ENCODE assay signal across 1 cellular context in genomic region chr19:42185281-42185680, GRCh38.
TF ChIP-seq lines count a peak whose summit lies in the region.

No MANE protein-coding gene starts in this region.

TF ChIP-seq in HepG2, 621 proteins besides CTCF, POLR2A, EP300 and RAD21:
- TF ChIP-seq MAFF (IDR thresholded peaks at IDR 0.05; ENCODE audit: low read depth, low read length) = peak; percentile 62
- TF ChIP-seq GATAD1 (CRISPR knock-in tag; IDR thresholded peaks at IDR 0.05) = no peak
- TF ChIP-seq, protein P1, sequence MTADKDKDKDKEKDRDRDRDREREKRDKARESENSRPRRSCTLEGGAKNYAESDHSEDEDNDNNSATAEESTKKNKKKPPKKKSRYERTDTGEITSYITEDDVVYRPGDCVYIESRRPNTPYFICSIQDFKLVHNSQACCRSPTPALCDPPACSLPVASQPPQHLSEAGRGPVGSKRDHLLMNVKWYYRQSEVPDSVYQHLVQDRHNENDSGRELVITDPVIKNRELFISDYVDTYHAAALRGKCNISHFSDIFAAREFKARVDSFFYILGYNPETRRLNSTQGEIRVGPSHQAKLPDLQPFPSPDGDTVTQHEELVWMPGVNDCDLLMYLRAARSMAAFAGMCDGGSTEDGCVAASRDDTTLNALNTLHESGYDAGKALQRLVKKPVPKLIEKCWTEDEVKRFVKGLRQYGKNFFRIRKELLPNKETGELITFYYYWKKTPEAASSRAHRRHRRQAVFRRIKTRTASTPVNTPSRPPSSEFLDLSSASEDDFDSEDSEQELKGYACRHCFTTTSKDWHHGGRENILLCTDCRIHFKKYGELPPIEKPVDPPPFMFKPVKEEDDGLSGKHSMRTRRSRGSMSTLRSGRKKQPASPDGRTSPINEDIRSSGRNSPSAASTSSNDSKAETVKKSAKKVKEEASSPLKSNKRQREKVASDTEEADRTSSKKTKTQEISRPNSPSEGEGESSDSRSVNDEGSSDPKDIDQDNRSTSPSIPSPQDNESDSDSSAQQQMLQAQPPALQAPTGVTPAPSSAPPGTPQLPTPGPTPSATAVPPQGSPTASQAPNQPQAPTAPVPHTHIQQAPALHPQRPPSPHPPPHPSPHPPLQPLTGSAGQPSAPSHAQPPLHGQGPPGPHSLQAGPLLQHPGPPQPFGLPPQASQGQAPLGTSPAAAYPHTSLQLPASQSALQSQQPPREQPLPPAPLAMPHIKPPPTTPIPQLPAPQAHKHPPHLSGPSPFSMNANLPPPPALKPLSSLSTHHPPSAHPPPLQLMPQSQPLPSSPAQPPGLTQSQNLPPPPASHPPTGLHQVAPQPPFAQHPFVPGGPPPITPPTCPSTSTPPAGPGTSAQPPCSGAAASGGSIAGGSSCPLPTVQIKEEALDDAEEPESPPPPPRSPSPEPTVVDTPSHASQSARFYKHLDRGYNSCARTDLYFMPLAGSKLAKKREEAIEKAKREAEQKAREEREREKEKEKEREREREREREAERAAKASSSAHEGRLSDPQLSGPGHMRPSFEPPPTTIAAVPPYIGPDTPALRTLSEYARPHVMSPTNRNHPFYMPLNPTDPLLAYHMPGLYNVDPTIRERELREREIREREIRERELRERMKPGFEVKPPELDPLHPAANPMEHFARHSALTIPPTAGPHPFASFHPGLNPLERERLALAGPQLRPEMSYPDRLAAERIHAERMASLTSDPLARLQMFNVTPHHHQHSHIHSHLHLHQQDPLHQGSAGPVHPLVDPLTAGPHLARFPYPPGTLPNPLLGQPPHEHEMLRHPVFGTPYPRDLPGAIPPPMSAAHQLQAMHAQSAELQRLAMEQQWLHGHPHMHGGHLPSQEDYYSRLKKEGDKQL (CRISPR knock-in tag; IDR thresholded peaks at IDR 0.05; ENCODE audit: low read depth) = no peak
- TF ChIP-seq SMC3 (IDR thresholded peaks at IDR 0.05; ENCODE audit: low read length) = no peak
- no peak for TF ChIP-seq PRMT3 (CRISPR knock-in tag; IDR thresholded peaks at IDR 0.05; ENCODE audit: borderline replicate concordance, low read depth)
- TF ChIP-seq DMAP1 (CRISPR knock-in tag; IDR thresholded peaks at IDR 0.05) = no peak
- TF ChIP-seq ZFP1 (CRISPR knock-in tag; IDR thresholded peaks at IDR 0.05) = no peak
- TF ChIP-seq MAFK (conservative IDR thresholded peaks at IDR 0.05 in 1 of 2, IDR thresholded peaks at IDR 0.05 in 1 of 2; ENCODE audit: low read length in 2 of 2) = peak; percentile 58 to 75
